Comparison of ENCODE assay signal across 9 cellular contexts in the genomic region with DNA sequence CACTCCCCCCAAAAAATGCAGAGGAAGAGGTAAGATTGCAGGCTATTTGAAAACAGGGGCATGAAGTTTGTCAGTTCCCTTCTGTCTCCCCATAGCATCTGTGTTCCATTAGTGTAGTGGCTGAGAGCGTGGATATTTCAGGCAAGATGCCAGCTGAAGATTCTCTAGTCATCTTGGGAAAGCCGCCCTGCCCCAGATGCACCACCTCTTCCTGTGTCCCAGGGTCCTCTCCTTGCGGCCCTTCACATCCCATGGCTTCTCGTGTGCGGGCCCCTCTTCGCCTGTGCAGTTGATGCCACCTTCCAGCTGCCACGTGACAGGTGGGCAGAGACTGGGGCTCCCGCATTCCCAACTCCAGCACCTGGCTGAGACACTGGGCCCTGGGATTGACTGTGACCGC. TPM values are rescaled to one million over a fixed set of nuclear protein-coding genes. Genes with fewer than 3 reads are reported as not detected.
A peak's percentile ranks its signal among the peaks of the same experiment; 100 is the strongest.
DNase-seq lines count a peak whose midpoint lies in the region; ATAC-seq and TF ChIP-seq lines count a peak whose summit lies in the region.
"Had no signal": no experiment of that assay in that cellular context is flagged by ENCODE, and none has a peak within 500 bp of the region (broad histone marks: within the 10 kb centered on the region; RNA-seq: fewer than 3 reads in every experiment).

No MANE protein-coding gene starts in this region.

- H3K27me3 ChIP-seq in left ventricle myocardium inferior (ENCODE audit: low read depth): no peaks in the 10 kb centered on the region
- no peaks in the 10 kb centered on the region for H3K27me3 ChIP-seq in vagina

- H3K9me3 Mint-ChIP-seq in activated naive CD8-positive, alpha-beta T cell treated with anti-CD3 and anti-CD28 coated beads, Interleukin-2, amount 10 ng/mL, durations not matched to agents 7 days and 5 days: no peaks in the 10 kb centered on the region

- no peak overlapping the region for H3K4me3 ChIP-seq in left ventricle myocardium inferior
- H3K4me3 ChIP-seq in vagina: no peak overlapping the region

- intact Hi-C loops in left ventricle myocardium inferior (cut with micrococcal nuclease): no loop called here
- intact Hi-C loops in cardiac septum (cut with DNase I): no loop called here
- intact Hi-C loops in vagina (cut with DNase I): no loop called here

- H3K27ac Mint-ChIP-seq in activated naive CD8-positive, alpha-beta T cell treated with anti-CD3 and anti-CD28 coated beads, Interleukin-2, amount 10 ng/mL, durations not matched to agents 7 days and 5 days: peak overlapping the region; percentile 35

- H3K9me3 ChIP-seq in left ventricle myocardium inferior (replicated peaks) (no peaks in the 10 kb centered on the region), vagina (no peaks in the 10 kb centered on the region)

- TF ChIP-seq POLR2A in vagina (IDR thresholded peaks at IDR 0.05): no peak

- DNase-seq in left ventricle myocardium inferior (no peak), cardiac septum (ENCODE audit: low spot score) (no peak), iris pigment epithelial cell (ENCODE audit: low read depth) (peak; percentile 68), vagina (ENCODE audit: extremely low spot score in 2 of 2) (no peak), D341Med (ENCODE audit: low spot score) (no peak), LoVo (ENCODE audit: low spot score) (no peak)
- no peak for DNase-seq in activated naive CD8-positive, alpha-beta T cell treated with anti-CD3 and anti-CD28 coated beads, Interleukin-2, amount 10 ng/mL, durations not matched to agents 7 days and 5 days
- no peak for DNase-seq in stimulated activated CD4-positive, alpha-beta T cell treated with anti-CD3 and anti-CD28 coated beads, Interleukin-1b, Interleukin-23, amount 100 ng/mL, for 48 hours
- DNase-seq: NCI-H1417 treated with DMSO at 0.1 percent for 48 hours had no signal

- H3K4me1 ChIP-seq in left ventricle myocardium inferior (peaks cover 74% of the 10 kb centered on the region), vagina (peaks cover 22% of the 10 kb centered on the region)

- TF ChIP-seq CTCF in left ventricle myocardium inferior (IDR thresholded peaks at IDR 0.05; ENCODE audit: borderline replicate concordance): no peak
- TF ChIP-seq CTCF in vagina (IDR thresholded peaks at IDR 0.05): no peak

- no peak for ATAC-seq in activated naive CD8-positive, alpha-beta T cell treated with anti-CD3 and anti-CD28 coated beads, Interleukin-2, amount 10 ng/mL, durations not matched to agents 7 days and 5 days (ENCODE audit: low read depth)

- peaks cover 30% of the 10 kb centered on the region for H3K36me3 ChIP-seq in left ventricle myocardium inferior
- H3K36me3 ChIP-seq in vagina: peaks cover 0 to 23% of the 10 kb centered on the region in 2 donors

- no peaks in the 10 kb centered on the region for H3K27me3 Mint-ChIP-seq in activated naive CD8-positive, alpha-beta T cell treated with anti-CD3 and anti-CD28 coated beads, Interleukin-2, amount 10 ng/mL, durations not matched to agents 7 days and 5 days

- peaks cover 19% of the 10 kb centered on the region for H3K36me3 Mint-ChIP-seq in activated naive CD8-positive, alpha-beta T cell treated with anti-CD3 and anti-CD28 coated beads, Interleukin-2, amount 10 ng/mL, durations not matched to agents 7 days and 5 days

- H3K27ac ChIP-seq in left ventricle myocardium inferior (replicated peaks) (peak overlapping the region; percentile 96), vagina (peak overlapping the region; percentile 24)

- peaks cover 37% of the 10 kb centered on the region for H3K4me1 Mint-ChIP-seq in activated naive CD8-positive, alpha-beta T cell treated with anti-CD3 and anti-CD28 coated beads, Interleukin-2, amount 10 ng/mL, durations not matched to agents 7 days and 5 days

- H3K4me3 Mint-ChIP-seq in activated naive CD8-positive, alpha-beta T cell treated with anti-CD3 and anti-CD28 coated beads, Interleukin-2, amount 10 ng/mL, durations not matched to agents 7 days and 5 days: no peak overlapping the region

- POLR2A ChIA-PET in activated naive CD8-positive, alpha-beta T cell treated with anti-CD3 and anti-CD28 coated beads, Interleukin-2, amount 10 ng/mL, durations not matched to agents 7 days and 5 days (lab: Charles Lee): no interaction called here

RNA-seq across cellular contexts. Expression of a gene that starts 16.1 kb away (rescaled TPM):
- total RNA-seq in left ventricle myocardium inferior: 85.7 TPM
- 92.7 TPM for total RNA-seq in cardiac septum
- total RNA-seq in activated naive CD8-positive, alpha-beta T cell treated with anti-CD3 and anti-CD28 coated beads, Interleukin-2, amount 10 ng/mL, durations not matched to agents 7 days and 5 days: 10 to 100 TPM; 33.4 to 39.1 TPM
- 40.0 TPM for total RNA-seq in vagina

RNA-seq across cellular contexts. Expression of a gene that starts 16.4 kb away (rescaled TPM):
- total RNA-seq in left ventricle myocardium inferior: 68.6 TPM
- 56.1 TPM for total RNA-seq in cardiac septum
- 10 to 100 TPM; 66.2 to 68.2 TPM for total RNA-seq in activated naive CD8-positive, alpha-beta T cell treated with anti-CD3 and anti-CD28 coated beads, Interleukin-2, amount 10 ng/mL, durations not matched to agents 7 days and 5 days
- 92.6 TPM for total RNA-seq in vagina

RNA-seq across cellular contexts. Expression of a gene that starts 41.0 kb away (rescaled TPM):
- total RNA-seq in left ventricle myocardium inferior (174 TPM), cardiac septum (142 TPM), vagina (69.5 TPM)
- 100 to 1,000 TPM; 105 to 114 TPM for total RNA-seq in activated naive CD8-positive, alpha-beta T cell treated with anti-CD3 and anti-CD28 coated beads, Interleukin-2, amount 10 ng/mL, durations not matched to agents 7 days and 5 days

RNA-seq across cellular contexts. Expression of a gene that starts 55.7 kb away (rescaled TPM):
- 54.8 TPM for total RNA-seq in left ventricle myocardium inferior
- 62.2 TPM for total RNA-seq in cardiac septum
- 100 to 1,000 TPM; 194 to 201 TPM for total RNA-seq in activated naive CD8-positive, alpha-beta T cell treated with anti-CD3 and anti-CD28 coated beads, Interleukin-2, amount 10 ng/mL, durations not matched to agents 7 days and 5 days
- total RNA-seq in vagina: 129 TPM
